Comparison of ENCODE assay signal across 5 cellular contexts in genomic region chr17:50578173-50578572, GRCh38. TPM values are rescaled to one million over a fixed set of nuclear protein-coding genes. Genes with fewer than 3 reads are reported as not detected.
"Had no signal": no experiment of that assay in that cellular context is flagged by ENCODE, and none has a peak within 500 bp of the region (broad histone marks: within the 10 kb centered on the region; RNA-seq: fewer than 3 reads in every experiment).

No MANE protein-coding gene starts in this region.

- H3K4me3 ChIP-seq: GM23338, K562 had no signal

- H3K27ac Mint-ChIP-seq: GM23338 had no signal

- H3K4me3 Mint-ChIP-seq: GM23338, H9 had no signal

- ATAC-seq: GM23338, K562 had no signal

- DNase-seq: H9, HCEC 1CT, IMR-90 had no signal

RNA-seq across cellular contexts. Expression of gene CACNA1G, which starts 17.7 kb away (rescaled TPM):
- total RNA-seq: K562 had no signal

RNA-seq across cellular contexts. Expression of gene EPN3, which starts 45.6 kb away (rescaled TPM):
- total RNA-seq: IMR-90 had no signal

RNA-seq across cellular contexts. Expression of gene ABCC3, which starts 56.5 kb away (rescaled TPM):
- total RNA-seq: GM23338 had no signal
